Comparison of ENCODE assay signal across 18 cellular contexts in genomic region chr7:55539380-55539779, GRCh38. TPM values are rescaled to one million over a fixed set of nuclear protein-coding genes. Genes with fewer than 3 reads are reported as not detected.
A peak's percentile ranks its signal among the peaks of the same experiment; 100 is the strongest.
DNase-seq lines count a peak whose midpoint lies in the region; ATAC-seq, FAIRE-seq and TF ChIP-seq lines count a peak whose summit lies in the region.
"Had no signal": no experiment of that assay in that cellular context is flagged by ENCODE, and none has a peak within 500 bp of the region (broad histone marks: within the 10 kb centered on the region; RNA-seq: fewer than 3 reads in every experiment).

No MANE protein-coding gene starts in this region.

- POLR2A ChIA-PET in Panc1 (lab: Charles Lee): interaction anchor here (0.6 kb wide), 1 partner anchor 292 kb away, joined by 3 read pairs; no protein-coding TSS in a partner anchor

- H3K4me3 Mint-ChIP-seq in CD4-positive, CD25-positive, alpha-beta regulatory T cell: peak overlapping the region in 1 of 4 donors; percentile 26
- H3K4me3 Mint-ChIP-seq: activated CD8-positive, alpha-beta T cell treated with anti-CD3 and anti-CD28 coated beads, Interleukin-2, amount 10 ng/mL, durations not matched to agents 7 days and 5 days had no signal

- peak overlapping the region in 2 of 3 donors; percentile 19 to 67 for H3K27ac Mint-ChIP-seq in CD4-positive, CD25-positive, alpha-beta regulatory T cell
- H3K27ac Mint-ChIP-seq: activated CD8-positive, alpha-beta T cell treated with anti-CD3 and anti-CD28 coated beads, Interleukin-2, amount 10 ng/mL, durations not matched to agents 7 days and 5 days had no signal

- DNase-seq in CD4-positive, CD25-positive, alpha-beta regulatory T cell: no peak
- DNase-seq in H54 (ENCODE audit: insufficient read length, low spot score) (peak; percentile 46), Panc1 (ENCODE audit: low read depth, low spot score) (no peak), iPS-NIHi11 (ENCODE audit: low spot score) (peak; percentile 56), OCI-M1 (lab: John Stamatoyannopoulos, UW) (no peak), mucosa of gallbladder (ENCODE audit: low spot score) (no peak)
- DNase-seq: activated CD8-positive, alpha-beta T cell treated with anti-CD3 and anti-CD28 coated beads, Interleukin-2, amount 10 ng/mL, durations not matched to agents 7 days and 5 days; activated naive CD4-positive, alpha-beta T cell; hypothalamus; Kasumi-1; NCI-H2107; posterior cingulate gyrus; stimulated activated CD4-positive, alpha-beta T cell treated with anti-CD3 and anti-CD28 coated beads, Interleukin-12 subunit alpha, Interleukin-12 subunit beta, amount 100 ng/mL, for 4 hours had no signal

- H3K4me1 Mint-ChIP-seq in CD4-positive, CD25-positive, alpha-beta regulatory T cell: peaks cover 30 to 90% (median 76%) of the 10 kb centered on the region in 4 donors

- ATAC-seq in CD4-positive, CD25-positive, alpha-beta regulatory T cell (ENCODE audit: low read depth in 2 of 2): no peak
- ATAC-seq in Panc1 (0 out of 2 replicates have a peak, but pooled peaks have one; percentile 40), HG03457 (IDR thresholded peaks at IDR 0.05; ENCODE audit: unreplicated experiment) (no peak), GM21390 (IDR thresholded peaks at IDR 0.05; ENCODE audit: unreplicated experiment) (no peak)
- ATAC-seq: activated CD8-positive, alpha-beta T cell treated with anti-CD3 and anti-CD28 coated beads, Interleukin-2, amount 10 ng/mL, durations not matched to agents 7 days and 5 days had no signal

- no peaks in the 10 kb centered on the region for H3K27me3 ChIP-seq in CD4-positive, CD25-positive, alpha-beta regulatory T cell (ENCODE audit: control insufficient read depth, insufficient read depth, low read length)
- no peaks in the 10 kb centered on the region for H3K27me3 ChIP-seq in Panc1 (ENCODE audit: control insufficient read depth, insufficient read depth, low read length)
- H3K27me3 ChIP-seq: cardiac muscle cell had no signal

- no peaks in the 10 kb centered on the region for H3K27me3 Mint-ChIP-seq in CD4-positive, CD25-positive, alpha-beta regulatory T cell

- H3K36me3 Mint-ChIP-seq in CD4-positive, CD25-positive, alpha-beta regulatory T cell: peaks cover 26% of the 10 kb centered on the region

- TF ChIP-seq POLR2A in H54 (IDR thresholded peaks at IDR 0.05; ENCODE audit: low read depth, low read length): no peak

- no peak overlapping the region for H3K4me3 ChIP-seq in CD4-positive, CD25-positive, alpha-beta regulatory T cell (ENCODE audit: low read depth, low read length)
- no peak overlapping the region for H3K4me3 ChIP-seq in Panc1 (ENCODE audit: low read depth in 2 of 2, low read length in 2 of 2)
- H3K4me3 ChIP-seq: cardiac muscle cell, thoracic aorta had no signal

- no peak overlapping the region for H3K27ac ChIP-seq in CD4-positive, CD25-positive, alpha-beta regulatory T cell (ENCODE audit: insufficient read depth, low read length, poor library complexity, severe bottlenecking)
- no peak overlapping the region for H3K27ac ChIP-seq in Panc1 (ENCODE audit: low read length)
- H3K27ac ChIP-seq: cardiac muscle cell, epithelial cell of prostate, thoracic aorta had no signal

- BruUV-seq in Panc1 (replicated peaks; lab: Mats Ljungman, UMichigan): no TSS peak

- in situ Hi-C loops in Panc1 (cut with HindIII; ENCODE audit: low pct_unique_long_range_greater_than_20kb, low sequenced_read_pairs): no loop called here

- CTCF ChIA-PET in Panc1 (lab: Charles Lee): no interaction called here

- peaks cover 54% of the 10 kb centered on the region for H3K4me1 ChIP-seq in CD4-positive, CD25-positive, alpha-beta regulatory T cell (ENCODE audit: control insufficient read depth, insufficient read depth, low read length, poor library complexity, severe bottlenecking)
- peaks cover 15% of the 10 kb centered on the region for H3K4me1 ChIP-seq in Panc1 (ENCODE audit: control insufficient read depth, insufficient read depth, low read length)

- FAIRE-seq in H54 (lab: Jason Lieb, UNC): no peak

- no peaks in the 10 kb centered on the region for H3K9me3 ChIP-seq in CD4-positive, CD25-positive, alpha-beta regulatory T cell (ENCODE audit: control insufficient read depth in 2 of 2, low read length in 2 of 2)
- no peaks in the 10 kb centered on the region for H3K9me3 ChIP-seq in Panc1 (ENCODE audit: control insufficient read depth, insufficient read depth, low read depth, low read length)
- H3K9me3 ChIP-seq: thoracic aorta had no signal

- no peak for TF ChIP-seq CTCF in Panc1 (IDR thresholded peaks at IDR 0.05)

- H3K9me3 Mint-ChIP-seq in CD4-positive, CD25-positive, alpha-beta regulatory T cell: no peaks in the 10 kb centered on the region

- peaks cover 11% of the 10 kb centered on the region for H3K36me3 ChIP-seq in CD4-positive, CD25-positive, alpha-beta regulatory T cell (ENCODE audit: control insufficient read depth, insufficient read depth, low read length)
- H3K36me3 ChIP-seq in Panc1 (ENCODE audit: control insufficient read depth, insufficient read depth, low read length): no peaks in the 10 kb centered on the region
- H3K36me3 ChIP-seq: cardiac muscle cell, thoracic aorta had no signal

- intact Hi-C loops in Panc1 (cut with micrococcal nuclease; ENCODE audit: unreplicated experiment): no loop called here

RNA-seq across cellular contexts. Expression of gene VOPP1, which starts 32.9 kb away (rescaled TPM):
- 128 TPM for total RNA-seq in CD4-positive, CD25-positive, alpha-beta regulatory T cell
- polyA plus RNA-seq in CD4-positive, CD25-positive, alpha-beta regulatory T cell: 10 to 100 TPM; 40.3 to 68.4 (median 56.1) TPM
- total RNA-seq in Panc1 (2021; ENCODE audit: unreplicated experiment) (131 TPM), mucosa of gallbladder (68.2 TPM)
- 84.5 TPM for polyA plus RNA-seq in Panc1 (2012; ENCODE audit: insufficient read length)

Comparison
In these comparisons a context has a peak if more than half of its experiments do, and no peak if none do; other contexts are left out.
1. DNase-seq: peak in H54 (single experiment) and iPS-NIHi11 (single experiment); none in CD4-positive, CD25-positive, alpha-beta regulatory T cell (0 of 3), Panc1 (single experiment), OCI-M1 (single experiment) and mucosa of gallbladder (single experiment).